Comparison of ENCODE assay signal across 1 cellular context in genomic region chr19:18571564-18572344, GRCh38.
TF ChIP-seq lines count a peak whose summit lies in the region.

Gene UBA52 (plus strand): TSS chr19:18571857. CDS start chr19:18573301, 1,444 bp downstream.

TF ChIP-seq in HEK293, 187 proteins besides CTCF, POLR2A, EP300 and RAD21 (continued from another document and continues in another):
- no peak for TF ChIP-seq ATF2 (tag by site-specific recombination; IDR thresholded peaks at IDR 0.05; ENCODE audit: low read depth)
- TF ChIP-seq ZNF624 (tag by site-specific recombination; IDR thresholded peaks at IDR 0.05) = no peak
- TF ChIP-seq ZNF558 (tag by site-specific recombination; IDR thresholded peaks at IDR 0.05) = no peak
- TF ChIP-seq SCRT1 (tag by site-specific recombination; IDR thresholded peaks at IDR 0.05; ENCODE audit: borderline replicate concordance) = no peak
- TF ChIP-seq ZNF274 (IDR thresholded peaks at IDR 0.05; ENCODE audit: low read length) = no peak
- no peak for TF ChIP-seq ZNF274 (tag by site-specific recombination; IDR thresholded peaks at IDR 0.05; ENCODE audit: borderline replicate concordance)
- TF ChIP-seq ZNF311 (tag by site-specific recombination; IDR thresholded peaks at IDR 0.05; ENCODE audit: borderline replicate concordance) = no peak
- no peak for TF ChIP-seq ZNF473 (tag by site-specific recombination; IDR thresholded peaks at IDR 0.05)
- no peak for TF ChIP-seq ZNF529 (tag by site-specific recombination; IDR thresholded peaks at IDR 0.05; ENCODE audit: insufficient replicate concordance)
- TF ChIP-seq ZBTB17 (tag by site-specific recombination; IDR thresholded peaks at IDR 0.05) = peak; percentile 86
- no peak for TF ChIP-seq ZNF645 (tag by site-specific recombination; IDR thresholded peaks at IDR 0.05)
- no peak for TF ChIP-seq ZNF302 (tag by site-specific recombination; IDR thresholded peaks at IDR 0.05; ENCODE audit: low read depth)
- no peak for TF ChIP-seq BCL11A (tag by site-specific recombination; IDR thresholded peaks at IDR 0.05; ENCODE audit: low read depth)
- TF ChIP-seq ZNF629 (tag by site-specific recombination; IDR thresholded peaks at IDR 0.05) = peak; percentile 99
- TF ChIP-seq ZNF335 (tag by site-specific recombination; conservative IDR thresholded peaks at IDR 0.05) = peak; percentile 63
- TF ChIP-seq ZNF404 (tag by site-specific recombination; IDR thresholded peaks at IDR 0.05) = no peak
- no peak for TF ChIP-seq ZBTB10 (tag by site-specific recombination; IDR thresholded peaks at IDR 0.05)
- no peak for TF ChIP-seq PRDM2 (tag by site-specific recombination; IDR thresholded peaks at IDR 0.05; ENCODE audit: borderline replicate concordance)
- TF ChIP-seq ZFP37 (tag by site-specific recombination; IDR thresholded peaks at IDR 0.05) = no peak; the same call in 1 of the 2 replicates
- peak; percentile 98 for TF ChIP-seq PATZ1 (tag by site-specific recombination; IDR thresholded peaks at IDR 0.05)
- TF ChIP-seq ZNF10 (tag by site-specific recombination; IDR thresholded peaks at IDR 0.05) = no peak
- peak; percentile 97 for TF ChIP-seq ZFHX2 (tag by site-specific recombination; conservative IDR thresholded peaks at IDR 0.05)
- no peak for TF ChIP-seq BCL6B (tag by site-specific recombination; IDR thresholded peaks at IDR 0.05)
- TF ChIP-seq ZNF701 (tag by site-specific recombination; IDR thresholded peaks at IDR 0.05) = no peak
- TF ChIP-seq ZNF561 (tag by site-specific recombination; IDR thresholded peaks at IDR 0.05; ENCODE audit: borderline replicate concordance) = peak; percentile 84; the same call in 1 of the 2 replicates
- TF ChIP-seq KLF1 (tag by site-specific recombination; IDR thresholded peaks at IDR 0.05) = peak; percentile 96
- TF ChIP-seq ZBTB21 (tag by site-specific recombination; IDR thresholded peaks at IDR 0.05) = peak; percentile 96
- peak; percentile 75 for TF ChIP-seq ZNF362 (tag by site-specific recombination; IDR thresholded peaks at IDR 0.05)
- TF ChIP-seq ZNF24 (tag by site-specific recombination; IDR thresholded peaks at IDR 0.05) = peak; percentile 58; the same call in 1 of the 2 replicates
- no peak for TF ChIP-seq ZNF514 (tag by site-specific recombination; IDR thresholded peaks at IDR 0.05)
- TF ChIP-seq EGR2 (tag by site-specific recombination; IDR thresholded peaks at IDR 0.05; ENCODE audit: low read depth) = peak; percentile 93
- peak; percentile 84 for TF ChIP-seq YY2 (tag by site-specific recombination; IDR thresholded peaks at IDR 0.05)
- no peak for TF ChIP-seq ZNF354C (tag by site-specific recombination; IDR thresholded peaks at IDR 0.05; ENCODE audit: borderline replicate concordance, low read depth)
- TF ChIP-seq ZFP69B (tag by site-specific recombination; IDR thresholded peaks at IDR 0.05) = peak; percentile 98
- TF ChIP-seq REPIN1 (tag by site-specific recombination; IDR thresholded peaks at IDR 0.05; ENCODE audit: low read depth) = peak; percentile 84; the same call in 1 of the 2 replicates
- TF ChIP-seq ZNF133 (tag by site-specific recombination; IDR thresholded peaks at IDR 0.05) = no peak
- no peak for TF ChIP-seq ZBTB49 (tag by site-specific recombination; IDR thresholded peaks at IDR 0.05; ENCODE audit: low read depth)
- TF ChIP-seq ZNF670 (tag by site-specific recombination; IDR thresholded peaks at IDR 0.05; ENCODE audit: low read depth) = no peak
- peak; percentile 72; the same call in 1 of the 2 replicates for TF ChIP-seq ELK4 (IDR thresholded peaks at IDR 0.05; ENCODE audit: borderline replicate concordance, low read depth, low read length)
- TF ChIP-seq ZNF416 (tag by site-specific recombination; IDR thresholded peaks at IDR 0.05) = no peak
- peak; percentile 70; the same call in 1 of the 2 replicates for TF ChIP-seq ZNF610 (tag by site-specific recombination; IDR thresholded peaks at IDR 0.05; ENCODE audit: borderline replicate concordance)
- no peak for TF ChIP-seq ZSCAN23 (tag by site-specific recombination; IDR thresholded peaks at IDR 0.05)
- no peak for TF ChIP-seq ZNF146 (tag by site-specific recombination; IDR thresholded peaks at IDR 0.05)
- TF ChIP-seq HOXA7 (CRISPR knock-in tag; IDR thresholded peaks at IDR 0.05; ENCODE audit: borderline replicate concordance) = no peak
- peak; percentile 49; the same call in 1 of the 2 replicates for TF ChIP-seq ZNF366 (tag by site-specific recombination; conservative IDR thresholded peaks at IDR 0.05)
